In genomic region chr12:115468087-115468510, GRCh38 we compare ENCODE assay signal across 11 cellular contexts.
A peak's percentile ranks its signal among the peaks of the same experiment; 100 is the strongest.
DNase-seq lines count a peak whose midpoint lies in the region; ATAC-seq, FAIRE-seq and TF ChIP-seq lines count a peak whose summit lies in the region.
"Had no signal": no experiment of that assay in that cellular context is flagged by ENCODE, and none has a peak within 500 bp of the region (broad histone marks: within the 10 kb centered on the region; RNA-seq: fewer than 3 reads in every experiment).

No MANE protein-coding gene starts in this region.

- H3K79me2 ChIP-seq in GM23248 (ENCODE audit: insufficient read depth) (no peaks in the 10 kb centered on the region), trophoblast cell (ENCODE audit: control insufficient read depth, insufficient read depth, low read length, poor library complexity) (no peaks in the 10 kb centered on the region)

- no peak for TF ChIP-seq CTCF in RWPE2 (IDR thresholded peaks at IDR 0.05; ENCODE audit: poor library complexity, severe bottlenecking)
- no peak for TF ChIP-seq CTCF in epithelial cell of esophagus (IDR thresholded peaks at IDR 0.05; ENCODE audit: insufficient read depth, low read depth, low read length, missing control alignments)

- no peak for FAIRE-seq in frontal cortex (lab: Jason Lieb, UNC)

- H2AFZ ChIP-seq in GM23248 (no peak overlapping the region), trophoblast cell (ENCODE audit: insufficient read depth, low read length, poor library complexity) (no peak overlapping the region)

- no peak overlapping the region for H3K4ac ChIP-seq in trophoblast cell (ENCODE audit: low read depth, low read length)

- no peaks in the 10 kb centered on the region for H3K36me3 Mint-ChIP-seq in activated CD8-positive, alpha-beta T cell treated with anti-CD3 and anti-CD28 coated beads, Interleukin-2, amount 10 ng/mL, durations not matched to agents 7 days and 5 days (ENCODE audit: low read depth)

- H3K27me3 ChIP-seq in GM23248 (replicated peaks; ENCODE audit: insufficient read depth) (no peaks in the 10 kb centered on the region), RWPE2 (ENCODE audit: insufficient read depth, poor library complexity, severe bottlenecking) (no peaks in the 10 kb centered on the region), trophoblast cell (ENCODE audit: insufficient read depth, low read length) (no peaks in the 10 kb centered on the region)

- H3K9me3 ChIP-seq in GM23248 (ENCODE audit: low read depth) (no peaks in the 10 kb centered on the region), RWPE2 (ENCODE audit: severe bottlenecking) (no peaks in the 10 kb centered on the region), trophoblast cell (ENCODE audit: insufficient read depth, low read depth, low read length) (no peaks in the 10 kb centered on the region)

- peak; percentile 16 for DNase-seq in GM23248
- no peak for DNase-seq in RWPE2 (ENCODE audit: low spot score)
- DNase-seq in epithelial cell of esophagus (ENCODE audit: low read depth) = peak; percentile 34
- no peak for DNase-seq in trophoblast cell
- DNase-seq in activated CD8-positive, alpha-beta T cell treated with anti-CD3 and anti-CD28 coated beads, Interleukin-2, amount 10 ng/mL, durations not matched to agents 7 days and 5 days = no peak
- DNase-seq in frontal cortex (ENCODE audit: low spot score in 2 of 2) = no peak
- DNase-seq: activated T-cell treated with anti-CD3 and anti-CD28 coated beads, Interleukin-2, amount 50 U/mL, for 48 hours; head of caudate nucleus; NCI-H1092 had no signal

- no peaks in the 10 kb centered on the region for H3K4me1 Mint-ChIP-seq in activated CD8-positive, alpha-beta T cell treated with anti-CD3 and anti-CD28 coated beads, Interleukin-2, amount 10 ng/mL, durations not matched to agents 7 days and 5 days (ENCODE audit: low read depth)

- no peaks in the 10 kb centered on the region for H3K9me2 ChIP-seq in GM23248 (ENCODE audit: insufficient read depth)

- H3K23ac ChIP-seq in trophoblast cell (ENCODE audit: low read length) = no peak overlapping the region

- H3K4me2 ChIP-seq in GM23248 (ENCODE audit: unreplicated experiment) = no peak overlapping the region
- H3K4me2 ChIP-seq in trophoblast cell (ENCODE audit: low read length) = no peak overlapping the region

- H3F3A ChIP-seq in GM23248 (ENCODE audit: insufficient read depth) = no peaks in the 10 kb centered on the region

- H3K9ac ChIP-seq in GM23248 (no peak overlapping the region), trophoblast cell (ENCODE audit: low read length) (no peak overlapping the region)

- H4K91ac ChIP-seq in trophoblast cell (ENCODE audit: low read depth, low read length) = no peak overlapping the region

- no peaks in the 10 kb centered on the region for H3K36me3 ChIP-seq in GM23248 (ENCODE audit: low read depth)
- H3K36me3 ChIP-seq in RWPE2 (ENCODE audit: low read depth) = no peaks in the 10 kb centered on the region
- no peaks in the 10 kb centered on the region for H3K36me3 ChIP-seq in trophoblast cell (ENCODE audit: control insufficient read depth in 1 of 2, insufficient read depth in 2 of 2, low read length in 2 of 2)

- H2BK12ac ChIP-seq in trophoblast cell (ENCODE audit: low read length) = peak overlapping the region; percentile 37

- peak overlapping the region; percentile 18 for H4K8ac ChIP-seq in trophoblast cell (ENCODE audit: low read depth, low read length)

- H3K27ac ChIP-seq in GM23248 (no peak overlapping the region), RWPE2 (ENCODE audit: poor library complexity, severe bottlenecking) (no peak overlapping the region), trophoblast cell (ENCODE audit: low read depth, low read length) (no peak overlapping the region)

- no peak overlapping the region for H2AK5ac ChIP-seq in trophoblast cell (ENCODE audit: low read length)

- in situ Hi-C loops in GM23248 (cut with MboI) = no loop called here

- no peak overlapping the region for H3K27ac Mint-ChIP-seq in activated CD8-positive, alpha-beta T cell treated with anti-CD3 and anti-CD28 coated beads, Interleukin-2, amount 10 ng/mL, durations not matched to agents 7 days and 5 days

- H2BK120ac ChIP-seq in trophoblast cell (ENCODE audit: insufficient read depth, low read length, poor library complexity) = no peak overlapping the region

- peak; percentile 53; the same call in 2 of the 3 replicates for ATAC-seq in RWPE2 (ENCODE audit: low read depth)
- no peak for ATAC-seq in GM18520 (IDR thresholded peaks at IDR 0.05; ENCODE audit: unreplicated experiment)
- ATAC-seq in activated CD8-positive, alpha-beta T cell treated with anti-CD3 and anti-CD28 coated beads, Interleukin-2, amount 10 ng/mL, durations not matched to agents 7 days and 5 days = no peak
- ATAC-seq in HG03039 (IDR thresholded peaks at IDR 0.05; ENCODE audit: unreplicated experiment) = no peak

- H3K4me3 Mint-ChIP-seq in activated CD8-positive, alpha-beta T cell treated with anti-CD3 and anti-CD28 coated beads, Interleukin-2, amount 10 ng/mL, durations not matched to agents 7 days and 5 days = no peak overlapping the region

- H2BK5ac ChIP-seq in trophoblast cell (ENCODE audit: low read depth, low read length, poor library complexity) = no peak overlapping the region

- no peak overlapping the region for H4K12ac ChIP-seq in trophoblast cell (ENCODE audit: low read depth, low read length)

- 83 to 84% methylated on average over 4 of the region's 4 CpGs for WGBS in GM23248 (ENCODE audit: low coverage in 1 of 2, low lambda C conversion rate in 2 of 2, missing lambda C conversion rate in 2 of 2), 2 experiments
- no CpG with 5 or more reads among the region's 4 CpGs for WGBS in trophoblast cell (ENCODE audit: extremely low coverage, insufficient coverage, insufficient read length)

- H4K20me1 ChIP-seq in GM23248 (ENCODE audit: insufficient read depth) = no peaks in the 10 kb centered on the region

- POLR2A ChIA-PET in activated CD8-positive, alpha-beta T cell treated with anti-CD3 and anti-CD28 coated beads, Interleukin-2, amount 10 ng/mL, durations not matched to agents 7 days and 5 days (lab: Charles Lee) = no interaction called here

- H3K4me3 ChIP-seq in GM23248 (no peak overlapping the region), RWPE2 (ENCODE audit: severe bottlenecking) (no peak overlapping the region), epithelial cell of esophagus (ENCODE audit: low read length) (no peak overlapping the region), trophoblast cell (ENCODE audit: low read depth, low read length) (no peak overlapping the region)

- CTCF ChIA-PET in activated CD8-positive, alpha-beta T cell treated with anti-CD3 and anti-CD28 coated beads, Interleukin-2, amount 10 ng/mL, durations not matched to agents 7 days and 5 days (lab: Charles Lee) = no interaction called here

- H3K4me1 ChIP-seq in GM23248 (ENCODE audit: insufficient read depth) (0 out of 2 replicates have a peak, but pooled peaks cover 4% of the 10 kb centered on the region), RWPE2 (ENCODE audit: insufficient read depth, poor library complexity, severe bottlenecking) (no peaks in the 10 kb centered on the region), trophoblast cell (ENCODE audit: control insufficient read depth in 1 of 2, insufficient read depth in 2 of 2, low read length in 2 of 2) (no peaks in the 10 kb centered on the region)

- H3K18ac ChIP-seq in trophoblast cell (ENCODE audit: low read length) = no peak overlapping the region

- peak overlapping the region; percentile 14 for H3K14ac ChIP-seq in trophoblast cell (ENCODE audit: low read length)

- H3K9me3 Mint-ChIP-seq in activated CD8-positive, alpha-beta T cell treated with anti-CD3 and anti-CD28 coated beads, Interleukin-2, amount 10 ng/mL, durations not matched to agents 7 days and 5 days (ENCODE audit: insufficient read depth) = peaks cover 2% of the 10 kb centered on the region

- H3K79me1 ChIP-seq in trophoblast cell (ENCODE audit: low read length) = peaks cover 2% of the 10 kb centered on the region

- H3K27me3 Mint-ChIP-seq in activated CD8-positive, alpha-beta T cell treated with anti-CD3 and anti-CD28 coated beads, Interleukin-2, amount 10 ng/mL, durations not matched to agents 7 days and 5 days (ENCODE audit: low read depth) = no peaks in the 10 kb centered on the region

Comparison
In these comparisons a context has a peak if more than half of its experiments do, and no peak if none do; other contexts are left out.
1. DNase-seq: peak in GM23248 (single experiment) and epithelial cell of esophagus (single experiment); none in RWPE2 (single experiment), trophoblast cell (0 of 2), activated CD8-positive, alpha-beta T cell treated with anti-CD3 and anti-CD28 coated beads, Interleukin-2, amount 10 ng/mL, durations not matched to agents 7 days and 5 days (single experiment) and frontal cortex (0 of 2).